In the genomic region with DNA sequence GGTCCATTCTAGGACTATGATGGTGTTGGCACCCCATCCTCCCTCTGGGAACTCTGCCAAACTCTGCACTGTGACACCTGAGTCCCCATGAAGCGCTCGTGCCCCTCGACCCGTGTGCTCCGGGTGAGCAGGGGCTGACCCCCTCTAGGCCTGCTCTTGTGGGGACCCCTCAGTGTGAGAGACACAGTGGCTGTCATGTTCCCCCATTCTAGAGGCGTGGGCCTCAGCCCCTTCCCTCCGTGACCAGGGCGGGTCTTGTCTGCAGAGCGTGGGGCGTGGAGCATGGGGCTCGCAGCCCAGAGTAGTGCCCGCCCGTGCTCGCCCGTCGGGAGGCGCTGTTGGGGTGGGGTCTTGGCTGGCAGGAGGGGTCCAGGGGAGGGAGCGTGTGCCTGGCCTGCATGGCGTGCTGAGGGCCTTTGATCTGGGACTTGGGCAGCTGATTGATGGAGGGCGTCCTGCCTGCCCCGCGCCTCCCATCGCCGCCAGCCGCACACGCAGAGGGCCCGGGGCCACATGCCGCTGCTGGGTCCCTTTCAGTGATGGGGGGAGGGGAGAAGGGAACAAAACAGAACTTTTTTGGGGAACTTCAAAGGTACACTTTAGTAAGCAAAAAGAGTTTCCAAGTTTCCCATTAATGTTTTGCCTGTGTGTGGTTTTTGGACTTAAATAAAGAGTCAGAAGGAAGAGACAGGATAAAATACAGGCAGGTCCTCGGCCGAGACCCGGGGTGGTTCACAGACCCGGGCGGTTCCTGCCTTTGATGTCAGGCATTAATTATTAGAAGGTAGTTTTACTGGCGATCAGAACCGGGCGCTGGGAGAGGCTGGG, we compare ENCODE assay signal across 1 cellular context.
TF ChIP-seq lines count a peak whose summit lies in the region.

No MANE protein-coding gene starts in this region.

TF ChIP-seq in GM23338, 12 proteins besides CTCF, POLR2A, EP300 and RAD21 (continued from another document):
- TF ChIP-seq, protein P1, sequence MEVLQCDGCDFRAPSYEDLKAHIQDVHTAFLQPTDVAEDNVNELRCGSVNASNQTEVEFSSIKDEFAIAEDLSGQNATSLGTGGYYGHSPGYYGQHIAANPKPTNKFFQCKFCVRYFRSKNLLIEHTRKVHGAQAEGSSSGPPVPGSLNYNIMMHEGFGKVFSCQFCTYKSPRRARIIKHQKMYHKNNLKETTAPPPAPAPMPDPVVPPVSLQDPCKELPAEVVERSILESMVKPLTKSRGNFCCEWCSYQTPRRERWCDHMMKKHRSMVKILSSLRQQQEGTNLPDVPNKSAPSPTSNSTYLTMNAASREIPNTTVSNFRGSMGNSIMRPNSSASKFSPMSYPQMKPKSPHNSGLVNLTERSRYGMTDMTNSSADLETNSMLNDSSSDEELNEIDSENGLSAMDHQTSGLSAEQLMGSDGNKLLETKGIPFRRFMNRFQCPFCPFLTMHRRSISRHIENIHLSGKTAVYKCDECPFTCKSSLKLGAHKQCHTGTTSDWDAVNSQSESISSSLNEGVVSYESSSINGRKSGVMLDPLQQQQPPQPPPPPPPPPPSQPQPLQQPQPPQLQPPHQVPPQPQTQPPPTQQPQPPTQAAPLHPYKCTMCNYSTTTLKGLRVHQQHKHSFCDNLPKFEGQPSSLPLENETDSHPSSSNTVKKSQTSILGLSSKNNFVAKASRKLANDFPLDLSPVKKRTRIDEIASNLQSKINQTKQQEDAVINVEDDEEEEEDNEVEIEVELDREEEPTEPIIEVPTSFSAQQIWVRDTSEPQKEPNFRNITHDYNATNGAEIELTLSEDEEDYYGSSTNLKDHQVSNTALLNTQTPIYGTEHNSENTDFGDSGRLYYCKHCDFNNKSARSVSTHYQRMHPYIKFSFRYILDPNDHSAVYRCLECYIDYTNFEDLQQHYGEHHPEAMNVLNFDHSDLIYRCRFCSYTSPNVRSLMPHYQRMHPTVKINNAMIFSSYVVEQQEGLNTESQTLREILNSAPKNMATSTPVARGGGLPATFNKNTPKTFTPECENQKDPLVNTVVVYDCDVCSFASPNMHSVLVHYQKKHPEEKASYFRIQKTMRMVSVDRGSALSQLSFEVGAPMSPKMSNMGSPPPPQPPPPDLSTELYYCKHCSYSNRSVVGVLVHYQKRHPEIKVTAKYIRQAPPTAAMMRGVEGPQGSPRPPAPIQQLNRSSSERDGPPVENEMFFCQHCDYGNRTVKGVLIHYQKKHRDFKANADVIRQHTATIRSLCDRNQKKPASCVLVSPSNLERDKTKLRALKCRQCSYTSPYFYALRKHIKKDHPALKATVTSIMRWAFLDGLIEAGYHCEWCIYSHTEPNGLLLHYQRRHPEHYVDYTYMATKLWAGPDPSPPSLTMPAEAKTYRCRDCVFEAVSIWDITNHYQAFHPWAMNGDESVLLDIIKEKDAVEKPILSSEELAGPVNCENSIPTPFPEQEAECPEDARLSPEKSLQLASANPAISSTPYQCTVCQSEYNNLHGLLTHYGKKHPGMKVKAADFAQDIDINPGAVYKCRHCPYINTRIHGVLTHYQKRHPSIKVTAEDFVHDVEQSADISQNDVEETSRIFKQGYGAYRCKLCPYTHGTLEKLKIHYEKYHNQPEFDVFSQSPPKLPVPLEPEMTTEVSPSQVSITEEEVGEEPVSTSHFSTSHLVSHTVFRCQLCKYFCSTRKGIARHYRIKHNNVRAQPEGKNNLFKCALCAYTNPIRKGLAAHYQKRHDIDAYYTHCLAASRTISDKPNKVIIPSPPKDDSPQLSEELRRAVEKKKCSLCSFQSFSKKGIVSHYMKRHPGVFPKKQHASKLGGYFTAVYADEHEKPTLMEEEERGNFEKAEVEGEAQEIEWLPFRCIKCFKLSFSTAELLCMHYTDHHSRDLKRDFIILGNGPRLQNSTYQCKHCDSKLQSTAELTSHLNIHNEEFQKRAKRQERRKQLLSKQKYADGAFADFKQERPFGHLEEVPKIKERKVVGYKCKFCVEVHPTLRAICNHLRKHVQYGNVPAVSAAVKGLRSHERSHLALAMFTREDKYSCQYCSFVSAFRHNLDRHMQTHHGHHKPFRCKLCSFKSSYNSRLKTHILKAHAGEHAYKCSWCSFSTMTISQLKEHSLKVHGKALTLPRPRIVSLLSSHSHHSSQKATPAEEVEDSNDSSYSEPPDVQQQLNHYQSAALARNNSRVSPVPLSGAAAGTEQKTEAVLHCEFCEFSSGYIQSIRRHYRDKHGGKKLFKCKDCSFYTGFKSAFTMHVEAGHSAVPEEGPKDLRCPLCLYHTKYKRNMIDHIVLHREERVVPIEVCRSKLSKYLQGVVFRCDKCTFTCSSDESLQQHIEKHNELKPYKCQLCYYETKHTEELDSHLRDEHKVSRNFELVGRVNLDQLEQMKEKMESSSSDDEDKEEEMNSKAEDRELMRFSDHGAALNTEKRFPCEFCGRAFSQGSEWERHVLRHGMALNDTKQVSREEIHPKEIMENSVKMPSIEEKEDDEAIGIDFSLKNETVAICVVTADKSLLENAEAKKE (CRISPR knock-in tag; IDR thresholded peaks at IDR 0.05) = no peak
- TF ChIP-seq POLR2AphosphoS5 (IDR thresholded peaks at IDR 0.05; ENCODE audit: low read depth) (no peak), CREB1 (CRISPR knock-in tag; IDR thresholded peaks at IDR 0.05; ENCODE audit: low read depth) (no peak)
TF ChIP-seq in GM23338: peak in this region for 0.
